ENCODE assay signal across 26 cellular contexts in genomic region chr12:132351751-132352495, GRCh38. TPM values are rescaled to one million over a fixed set of nuclear protein-coding genes. Genes with fewer than 3 reads are reported as not detected.
DNase-seq lines count a peak whose midpoint lies in the region; ATAC-seq and TF ChIP-seq lines count a peak whose summit lies in the region.
"Had no signal": no experiment of that assay in that cellular context is flagged by ENCODE, and none has a peak within 500 bp of the region (broad histone marks: within the 10 kb centered on the region; RNA-seq: fewer than 3 reads in every experiment).

No MANE protein-coding gene starts in this region.

- H3K9ac ChIP-seq in BLaER1 treated with 17β-estradiol and CSF1 and Interleukin-3, amounts not matched to agents 10 nM and 100 nM = peak overlapping the region in 1 of 11 experiments; percentile 10; a peak in 1 of 22 replicates
- no peak overlapping the region for H3K9ac ChIP-seq in smooth muscle cell (ENCODE audit: low read depth)
- H3K9ac ChIP-seq: GM23248 had no signal

- peaks cover 0 to 24% (median 0%) of the 10 kb centered on the region in 11 experiments; a peak in 5 of 22 replicates for H4K20me1 ChIP-seq in BLaER1 treated with 17β-estradiol and CSF1 and Interleukin-3, amounts not matched to agents 10 nM and 100 nM
- H4K20me1 ChIP-seq in smooth muscle cell (ENCODE audit: low read depth) = no peaks in the 10 kb centered on the region

- no peaks in the 10 kb centered on the region for H3K79me2 ChIP-seq in smooth muscle cell (ENCODE audit: low read depth)

- H3K4me3 ChIP-seq in BLaER1 treated with 17β-estradiol and CSF1 and Interleukin-3, amounts not matched to agents 10 nM and 100 nM = no peak overlapping the region
- no peak overlapping the region for H3K4me3 ChIP-seq in smooth muscle cell
- H3K4me3 ChIP-seq: GM23248, PC-9 had no signal

- peak; percentile 47 for ATAC-seq in stimulated activated memory B cell treated with anti-CD40 and anti-IgM and Interleukin-4, amounts not matched to agents 10 μg/mL and 1 μg/mL and 100 μg/mL, for 72 hours

- H2AFZ ChIP-seq in smooth muscle cell (ENCODE audit: low read depth) = no peak overlapping the region
- H2AFZ ChIP-seq: GM23248, PC-9 had no signal

- no peak for TF ChIP-seq CTCF in chondrocyte (IDR thresholded peaks at IDR 0.05)
- TF ChIP-seq CTCF in smooth muscle cell (IDR thresholded peaks at IDR 0.05; ENCODE audit: borderline replicate concordance, insufficient read depth, poor library complexity, severe bottlenecking) = no peak

- H3K9me3 ChIP-seq in BLaER1 treated with 17β-estradiol and CSF1 and Interleukin-3, amounts not matched to agents 10 nM and 100 nM (replicated peaks in 1 of 11) = no peaks in the 10 kb centered on the region
- H3K9me3 ChIP-seq in smooth muscle cell (replicated peaks; ENCODE audit: low read depth) = no peaks in the 10 kb centered on the region
- H3K9me3 ChIP-seq: BE2C had no signal

- no peaks in the 10 kb centered on the region for H3K36me3 Mint-ChIP-seq in activated naive CD4-positive, alpha-beta T cell treated with anti-CD3 and anti-CD28 coated beads for 36 hours (ENCODE audit: low read depth)
- H3K36me3 Mint-ChIP-seq in activated naive CD4-positive, alpha-beta T cell treated with anti-CD3 and anti-CD28 coated beads, Interleukin-2, amount 10 ng/mL, durations not matched to agents 7 days and 5 days = no peaks in the 10 kb centered on the region
- no peaks in the 10 kb centered on the region for H3K36me3 Mint-ChIP-seq in chondrocyte (ENCODE audit: low read depth)
- no peaks in the 10 kb centered on the region for H3K36me3 Mint-ChIP-seq in stimulated activated memory B cell treated with anti-CD40 and anti-IgM and Interleukin-4, amounts not matched to agents 10 μg/mL and 1 μg/mL and 100 μg/mL, for 72 hours
- H3K36me3 Mint-ChIP-seq: CD4-positive, CD25-positive, alpha-beta regulatory T cell had no signal

- CTCF ChIA-PET in activated naive CD4-positive, alpha-beta T cell treated with anti-CD3 and anti-CD28 coated beads for 36 hours (lab: Charles Lee) = interaction anchor here (1.5 kb wide), 1 partner anchor 10 kb away, joined by 4 read pairs; no protein-coding TSS in a partner anchor
- CTCF ChIA-PET in activated naive CD4-positive, alpha-beta T cell treated with anti-CD3 and anti-CD28 coated beads, Interleukin-2, amount 10 ng/mL, durations not matched to agents 7 days and 5 days (lab: Charles Lee) = no interaction called here

- peak; percentile 24 for DNase-seq in activated naive CD4-positive, alpha-beta T cell treated with anti-CD3 and anti-CD28 coated beads for 36 hours
- DNase-seq in activated naive CD4-positive, alpha-beta T cell treated with anti-CD3 and anti-CD28 coated beads, Interleukin-2, amount 10 ng/mL, durations not matched to agents 7 days and 5 days = no peak
- peak; percentile 79 for DNase-seq in chondrocyte (ENCODE audit: low spot score)
- no peak for DNase-seq in smooth muscle cell (lab: John Stamatoyannopoulos, UW; ENCODE audit: unreplicated experiment)
- DNase-seq in stimulated activated CD4-positive, alpha-beta T cell treated with anti-CD3 and anti-CD28 coated beads, Interleukin-4, amount 100 ng/mL, for 24 hours = no peak
- DNase-seq: 8988T; ACHN; BE2C; CD4-positive, CD25-positive, alpha-beta regulatory T cell; DMS53; GM23248; H9; Karpas-422; NCI-H1092; NCI-H1417 treated with DMSO at 0.1 percent for 48 hours; NCI-H1694 treated with DMSO at 0.1 percent for 48 hours; NCI-H2081; NCI-H524; NCI-H748 treated with DMSO at 0.1 percent for 48 hours; NK-92 treated with Interleukin-12 subunit alpha and Interleukin-12 subunit beta, amount 100 ng/mL, for 24 hours; PC-9; SHP77 had no signal

- peaks cover 34 to 62% (median 54%) of the 10 kb centered on the region in 10 experiments for H3K4me1 ChIP-seq in BLaER1 treated with 17β-estradiol and CSF1 and Interleukin-3, amounts not matched to agents 10 nM and 100 nM
- H3K4me1 ChIP-seq in smooth muscle cell (ENCODE audit: low read depth) = no peaks in the 10 kb centered on the region
- H3K4me1 ChIP-seq: BE2C had no signal

- no peaks in the 10 kb centered on the region for H3K9me3 Mint-ChIP-seq in activated naive CD4-positive, alpha-beta T cell treated with anti-CD3 and anti-CD28 coated beads for 36 hours
- H3K9me3 Mint-ChIP-seq in activated naive CD4-positive, alpha-beta T cell treated with anti-CD3 and anti-CD28 coated beads, Interleukin-2, amount 10 ng/mL, durations not matched to agents 7 days and 5 days = no peaks in the 10 kb centered on the region
- no peaks in the 10 kb centered on the region for H3K9me3 Mint-ChIP-seq in chondrocyte (ENCODE audit: low read depth)
- no peaks in the 10 kb centered on the region for H3K9me3 Mint-ChIP-seq in stimulated activated memory B cell treated with anti-CD40 and anti-IgM and Interleukin-4, amounts not matched to agents 10 μg/mL and 1 μg/mL and 100 μg/mL, for 72 hours

- WGBS in smooth muscle cell (ENCODE audit: low lambda C conversion rate) = 91% methylated on average over 24 of the region's 24 CpGs

- intact Hi-C loops in activated naive CD4-positive, alpha-beta T cell treated with anti-CD3 and anti-CD28 coated beads for 36 hours (cut with micrococcal nuclease) = no loop called here

- peaks cover 5 to 53% (median 32%) of the 10 kb centered on the region in 11 experiments; a peak in 20 of 22 replicates for H3K27me3 ChIP-seq in BLaER1 treated with 17β-estradiol and CSF1 and Interleukin-3, amounts not matched to agents 10 nM and 100 nM
- no peaks in the 10 kb centered on the region for H3K27me3 ChIP-seq in smooth muscle cell (ENCODE audit: low read depth)

- H3K36me3 ChIP-seq in BLaER1 treated with 17β-estradiol and CSF1 and Interleukin-3, amounts not matched to agents 10 nM and 100 nM = no peaks in the 10 kb centered on the region
- no peaks in the 10 kb centered on the region for H3K36me3 ChIP-seq in smooth muscle cell (ENCODE audit: low read depth)
- H3K36me3 ChIP-seq: BE2C had no signal

- H3K27me3 Mint-ChIP-seq in activated naive CD4-positive, alpha-beta T cell treated with anti-CD3 and anti-CD28 coated beads for 36 hours (ENCODE audit: low read depth) = peaks cover 3% of the 10 kb centered on the region
- H3K27me3 Mint-ChIP-seq in activated naive CD4-positive, alpha-beta T cell treated with anti-CD3 and anti-CD28 coated beads, Interleukin-2, amount 10 ng/mL, durations not matched to agents 7 days and 5 days = peaks cover 18% of the 10 kb centered on the region
- H3K27me3 Mint-ChIP-seq in chondrocyte (ENCODE audit: low read depth) = peaks cover 18% of the 10 kb centered on the region
- peaks cover 15% of the 10 kb centered on the region for H3K27me3 Mint-ChIP-seq in stimulated activated memory B cell treated with anti-CD40 and anti-IgM and Interleukin-4, amounts not matched to agents 10 μg/mL and 1 μg/mL and 100 μg/mL, for 72 hours

- H3K27ac Mint-ChIP-seq in activated naive CD4-positive, alpha-beta T cell treated with anti-CD3 and anti-CD28 coated beads for 36 hours = no peak overlapping the region
- H3K27ac Mint-ChIP-seq in activated naive CD4-positive, alpha-beta T cell treated with anti-CD3 and anti-CD28 coated beads, Interleukin-2, amount 10 ng/mL, durations not matched to agents 7 days and 5 days = no peak overlapping the region
- H3K27ac Mint-ChIP-seq in chondrocyte (ENCODE audit: unreplicated experiment) = no peak overlapping the region
- H3K27ac Mint-ChIP-seq in stimulated activated memory B cell treated with anti-CD40 and anti-IgM and Interleukin-4, amounts not matched to agents 10 μg/mL and 1 μg/mL and 100 μg/mL, for 72 hours = no peak overlapping the region
- H3K27ac Mint-ChIP-seq: CD4-positive, CD25-positive, alpha-beta regulatory T cell; H9 had no signal

- peak overlapping the region in 8 of 11 experiments; percentile 27 to 94 (median 86); a peak in 13 of 22 replicates for H3K4me2 ChIP-seq in BLaER1 treated with 17β-estradiol and CSF1 and Interleukin-3, amounts not matched to agents 10 nM and 100 nM
- no peak overlapping the region for H3K4me2 ChIP-seq in smooth muscle cell
- H3K4me2 ChIP-seq: PC-9 had no signal

- no peak overlapping the region for H3K27ac ChIP-seq in BLaER1 treated with 17β-estradiol and CSF1 and Interleukin-3, amounts not matched to agents 10 nM and 100 nM
- H3K27ac ChIP-seq in smooth muscle cell (ENCODE audit: low read depth) = no peak overlapping the region
- H3K27ac ChIP-seq: GM23248, PC-9 had no signal

- no peak overlapping the region for H3K4me3 Mint-ChIP-seq in activated naive CD4-positive, alpha-beta T cell treated with anti-CD3 and anti-CD28 coated beads for 36 hours
- no peak overlapping the region for H3K4me3 Mint-ChIP-seq in activated naive CD4-positive, alpha-beta T cell treated with anti-CD3 and anti-CD28 coated beads, Interleukin-2, amount 10 ng/mL, durations not matched to agents 7 days and 5 days
- H3K4me3 Mint-ChIP-seq in chondrocyte (ENCODE audit: unreplicated experiment) = no peak overlapping the region
- H3K4me3 Mint-ChIP-seq in stimulated activated memory B cell treated with anti-CD40 and anti-IgM and Interleukin-4, amounts not matched to agents 10 μg/mL and 1 μg/mL and 100 μg/mL, for 72 hours = no peak overlapping the region
- H3K4me3 Mint-ChIP-seq: CD4-positive, CD25-positive, alpha-beta regulatory T cell; H9 had no signal

- no peaks in the 10 kb centered on the region for H3F3A ChIP-seq in smooth muscle cell (ENCODE audit: low read depth)

- H3K4me1 Mint-ChIP-seq in activated naive CD4-positive, alpha-beta T cell treated with anti-CD3 and anti-CD28 coated beads for 36 hours (ENCODE audit: low read depth) = peaks cover 3% of the 10 kb centered on the region
- H3K4me1 Mint-ChIP-seq in activated naive CD4-positive, alpha-beta T cell treated with anti-CD3 and anti-CD28 coated beads, Interleukin-2, amount 10 ng/mL, durations not matched to agents 7 days and 5 days = no peaks in the 10 kb centered on the region
- peaks cover 5% of the 10 kb centered on the region for H3K4me1 Mint-ChIP-seq in chondrocyte (ENCODE audit: low read depth)
- H3K4me1 Mint-ChIP-seq in stimulated activated memory B cell treated with anti-CD40 and anti-IgM and Interleukin-4, amounts not matched to agents 10 μg/mL and 1 μg/mL and 100 μg/mL, for 72 hours = no peaks in the 10 kb centered on the region
- H3K4me1 Mint-ChIP-seq: CD4-positive, CD25-positive, alpha-beta regulatory T cell had no signal

RNA-seq across cellular contexts. Expression of gene GALNT9, which starts 22.5 kb away (rescaled TPM):
- 1 to 10 TPM in 1 of 2 experiments, under 1 TPM in 1; 0.86 to 1.2 TPM for total RNA-seq in activated naive CD4-positive, alpha-beta T cell treated with anti-CD3 and anti-CD28 coated beads for 36 hours
- 0.15 to 0.29 TPM in 2 of 3 replicates, not detected in the other for total RNA-seq in chondrocyte
- total RNA-seq in smooth muscle cell = 1.1 TPM in 1 of 2 replicates, not detected in the other
- 1.1 and 1.3 TPM in 2 replicates for polyA plus RNA-seq in smooth muscle cell
- total RNA-seq: HT-29, SK-MEL-5 had no signal

Comparison
In these comparisons a context has a peak if more than half of its experiments do, and no peak if none do; other contexts are left out.
1. DNase-seq: peak in activated naive CD4-positive, alpha-beta T cell treated with anti-CD3 and anti-CD28 coated beads for 36 hours (single experiment) and chondrocyte (single experiment); none in activated naive CD4-positive, alpha-beta T cell treated with anti-CD3 and anti-CD28 coated beads, Interleukin-2, amount 10 ng/mL, durations not matched to agents 7 days and 5 days (single experiment), smooth muscle cell (single experiment) and stimulated activated CD4-positive, alpha-beta T cell treated with anti-CD3 and anti-CD28 coated beads, Interleukin-4, amount 100 ng/mL, for 24 hours (single experiment).